In the genomic region with DNA sequence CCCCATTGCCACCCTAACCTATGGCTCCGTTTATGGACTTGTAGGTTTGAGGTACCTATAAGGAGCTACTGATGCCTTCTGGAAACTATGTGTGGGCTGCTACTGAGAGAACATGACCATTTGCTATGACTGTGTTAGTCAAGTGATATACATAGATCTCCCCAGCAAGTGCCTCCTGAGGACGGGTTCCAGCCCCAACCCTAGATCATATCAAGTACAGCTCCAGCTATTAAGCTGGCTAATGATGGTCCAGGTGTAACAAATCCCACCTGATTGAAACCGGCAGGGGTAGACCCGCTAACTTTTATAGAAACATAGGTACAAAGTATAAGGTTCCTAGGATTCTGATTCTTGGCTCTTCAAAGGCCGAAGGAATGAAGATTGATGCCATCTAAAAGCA, we compare ENCODE assay signal across 1 cellular context.
TF ChIP-seq lines count a peak whose summit lies in the region.

No MANE protein-coding gene starts in this region.

TF ChIP-seq in HepG2, 621 proteins besides CTCF, POLR2A, EP300 and RAD21:
- TF ChIP-seq, protein P1, sequence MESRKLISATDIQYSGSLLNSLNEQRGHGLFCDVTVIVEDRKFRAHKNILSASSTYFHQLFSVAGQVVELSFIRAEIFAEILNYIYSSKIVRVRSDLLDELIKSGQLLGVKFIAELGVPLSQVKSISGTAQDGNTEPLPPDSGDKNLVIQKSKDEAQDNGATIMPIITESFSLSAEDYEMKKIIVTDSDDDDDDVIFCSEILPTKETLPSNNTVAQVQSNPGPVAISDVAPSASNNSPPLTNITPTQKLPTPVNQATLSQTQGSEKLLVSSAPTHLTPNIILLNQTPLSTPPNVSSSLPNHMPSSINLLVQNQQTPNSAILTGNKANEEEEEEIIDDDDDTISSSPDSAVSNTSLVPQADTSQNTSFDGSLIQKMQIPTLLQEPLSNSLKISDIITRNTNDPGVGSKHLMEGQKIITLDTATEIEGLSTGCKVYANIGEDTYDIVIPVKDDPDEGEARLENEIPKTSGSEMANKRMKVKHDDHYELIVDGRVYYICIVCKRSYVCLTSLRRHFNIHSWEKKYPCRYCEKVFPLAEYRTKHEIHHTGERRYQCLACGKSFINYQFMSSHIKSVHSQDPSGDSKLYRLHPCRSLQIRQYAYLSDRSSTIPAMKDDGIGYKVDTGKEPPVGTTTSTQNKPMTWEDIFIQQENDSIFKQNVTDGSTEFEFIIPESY (CRISPR knock-in tag; IDR thresholded peaks at IDR 0.05) = 0 out of 2 replicates have a peak, but pooled peaks have one; percentile 5
- TF ChIP-seq ZNF776 (CRISPR knock-in tag; IDR thresholded peaks at IDR 0.05) = no peak
